8 cellular contexts compared by ENCODE assay signal in the genomic region with DNA sequence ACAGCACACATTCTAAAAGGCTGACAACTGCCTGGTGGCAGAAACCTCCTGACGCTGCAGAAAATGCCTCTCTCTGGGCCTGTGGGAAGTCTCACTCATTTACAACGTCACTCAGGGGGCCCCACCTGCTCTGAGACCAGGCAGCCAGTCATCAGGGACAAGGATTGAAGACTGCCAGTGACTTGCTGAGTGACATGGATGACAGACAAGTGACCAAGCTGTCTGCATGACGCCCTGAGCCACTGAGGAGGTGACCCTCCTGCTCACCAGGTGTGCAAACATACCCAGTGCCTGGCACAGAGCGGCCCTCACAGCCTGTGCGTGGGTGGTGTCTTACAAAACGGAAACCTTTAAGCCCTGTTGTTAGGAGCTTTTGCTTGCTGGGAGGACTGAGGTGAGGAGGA.
DNase-seq lines count a peak whose midpoint lies in the region; ATAC-seq and TF ChIP-seq lines count a peak whose summit lies in the region.

No MANE protein-coding gene starts in this region.

- no peaks in the 10 kb centered on the region for H3K36me3 ChIP-seq in left ventricle myocardium inferior

- no peak overlapping the region for H3K4me3 ChIP-seq in left ventricle myocardium inferior

- H3K4me1 ChIP-seq in left ventricle myocardium inferior, result peaks cover 8% of the 10 kb centered on the region

- TF ChIP-seq CTCF in left ventricle myocardium inferior (IDR thresholded peaks at IDR 0.05; ENCODE audit: borderline replicate concordance), result no peak

- no peak overlapping the region for H3K27ac ChIP-seq in left ventricle myocardium inferior (replicated peaks)

- ATAC-seq in GM18909 (IDR thresholded peaks at IDR 0.05; ENCODE audit: poor library complexity, unreplicated experiment), result peak; percentile 43

- H3K9me3 ChIP-seq in left ventricle myocardium inferior (replicated peaks), result no peaks in the 10 kb centered on the region

- peak; percentile 97 for DNase-seq in NCI-H510A treated with DMSO at 0.1 percent for 48 hours (lab: John Stamatoyannopoulos, UW)
- DNase-seq in activated naive CD4-positive, alpha-beta T cell treated with Interleukin-2 at 50 U/mL for 16 hours, result peak; percentile 35
- DNase-seq in stimulated activated CD4-positive, alpha-beta T cell treated with anti-CD3 and anti-CD28 coated beads, Interleukin-4, amount 100 ng/mL, for 4 hours, result peak; percentile 37 to 61
- DNase-seq in NCI-H1105 treated with DMSO at 0.1 percent for 48 hours (lab: John Stamatoyannopoulos, UW), result no peak
- DNase-seq in anterior cingulate cortex (lab: John Stamatoyannopoulos, UW), result no peak
- DNase-seq in left ventricle myocardium inferior, result no peak
- no peak for DNase-seq in ureter (ENCODE audit: low spot score)

- intact Hi-C loops in left ventricle myocardium inferior (cut with micrococcal nuclease), result no loop called here

- no peaks in the 10 kb centered on the region for H3K27me3 ChIP-seq in left ventricle myocardium inferior (ENCODE audit: low read depth)

Comparison
In these comparisons a context has a peak if more than half of its experiments do, and no peak if none do; other contexts are left out.
1. DNase-seq: peak in NCI-H510A treated with DMSO at 0.1 percent for 48 hours (single experiment), activated naive CD4-positive, alpha-beta T cell treated with Interleukin-2 at 50 U/mL for 16 hours (single experiment) and stimulated activated CD4-positive, alpha-beta T cell treated with anti-CD3 and anti-CD28 coated beads, Interleukin-4, amount 100 ng/mL, for 4 hours (2 of 2); none in NCI-H1105 treated with DMSO at 0.1 percent for 48 hours (single experiment), anterior cingulate cortex (0 of 58), left ventricle myocardium inferior (single experiment) and ureter (single experiment).